ENCODE assay signal across 4 cellular contexts in genomic region chrX:43817454-43817853, GRCh38.
"Had no signal": no experiment of that assay in that cellular context is flagged by ENCODE, and none has a peak within 500 bp of the region (broad histone marks: within the 10 kb centered on the region; RNA-seq: fewer than 3 reads in every experiment).

No MANE protein-coding gene starts in this region.

- H3K4me3 ChIP-seq: GM23338 had no signal

- H3K9me3 Mint-ChIP-seq: GM23338 had no signal

- H3K4me1 Mint-ChIP-seq: GM23338, H9 had no signal

- H3K4me2 ChIP-seq: GM23338 had no signal

- ATAC-seq: GM23338 had no signal

- H2AFZ ChIP-seq: GM23338 had no signal

- H3K4me3 Mint-ChIP-seq: GM23338, H9 had no signal

- H3K27ac Mint-ChIP-seq: GM23338, H9 had no signal

- DNase-seq: H9, HCEC 1CT, IMR-90 had no signal
